13 cellular contexts compared by ENCODE assay signal in genomic region chr14:32662234-32662633, GRCh38.
A peak's percentile ranks its signal among the peaks of the same experiment; 100 is the strongest.
DNase-seq lines count a peak whose midpoint lies in the region; ATAC-seq and TF ChIP-seq lines count a peak whose summit lies in the region.
"Had no signal": no experiment of that assay in that cellular context is flagged by ENCODE, and none has a peak within 500 bp of the region (broad histone marks: within the 10 kb centered on the region; RNA-seq: fewer than 3 reads in every experiment).

No MANE protein-coding gene starts in this region.

- H3K4me1 ChIP-seq in psoas muscle: peaks cover 12% of the 10 kb centered on the region

- DNase-seq in ELR (ENCODE audit: low read depth): peak; percentile 18
- peak; percentile 5 for DNase-seq in NCI-H226
- peak; percentile 32 for DNase-seq in epithelial cell of esophagus (ENCODE audit: low read depth)
- DNase-seq in psoas muscle: no peak
- DNase-seq in H4 (ENCODE audit: low spot score): no peak
- DNase-seq in Right ventricle myocardium superior: no peak
- no peak for DNase-seq in NCI-H2081 treated with DMSO at 0.1 percent for 48 hours (lab: John Stamatoyannopoulos, UW)
- DNase-seq: activated naive CD8-positive, alpha-beta T cell treated with anti-CD3 and anti-CD28 coated beads, Interleukin-2, amount 10 ng/mL, durations not matched to agents 7 days and 5 days; glutamatergic neuron; left ventricle myocardium superior; NCI-H187 had no signal

- peak; percentile 33 to 63 (median 40) for ATAC-seq in psoas muscle
- no peak for ATAC-seq in Right ventricle myocardium superior (ENCODE audit: poor library complexity)
- ATAC-seq: left ventricle myocardium superior had no signal

- H3K27ac ChIP-seq in psoas muscle: no peak overlapping the region
- H3K27ac ChIP-seq: esophagus muscularis mucosa, neutrophil had no signal

- H3K36me3 ChIP-seq in psoas muscle (ENCODE audit: insufficient read depth in 1 of 2, low read depth in 1 of 2): no peaks in the 10 kb centered on the region
- H3K36me3 ChIP-seq: esophagus muscularis mucosa, neutrophil had no signal

- intact Hi-C loops in psoas muscle (cut with DNase I): no loop called here
- intact Hi-C loops in Right ventricle myocardium superior (cut with DNase I): no loop called here

- WGBS in psoas muscle, 3 donors: 31 to 46% (median 41%) methylated on average over 1 of the region's 1 CpG

- TF ChIP-seq CTCF in epithelial cell of esophagus (IDR thresholded peaks at IDR 0.05; ENCODE audit: insufficient read depth, low read depth, low read length, missing control alignments): no peak
- no peak for TF ChIP-seq CTCF in psoas muscle (IDR thresholded peaks at IDR 0.05)

- no peak overlapping the region for H3K4me3 ChIP-seq in epithelial cell of esophagus (ENCODE audit: low read length)
- no peak overlapping the region for H3K4me3 ChIP-seq in psoas muscle
- H3K4me3 ChIP-seq: esophagus muscularis mucosa had no signal

- H3K27me3 ChIP-seq in psoas muscle (ENCODE audit: insufficient read depth in 3 of 3, low read length in 2 of 3): no peaks in the 10 kb centered on the region
- H3K27me3 ChIP-seq: esophagus muscularis mucosa, neutrophil had no signal

- H3K9me3 ChIP-seq in psoas muscle: no peaks in the 10 kb centered on the region
- H3K9me3 ChIP-seq: esophagus muscularis mucosa, neutrophil had no signal

Comparison
In these comparisons a context has a peak if more than half of its experiments do, and no peak if none do; other contexts are left out.
1. DNase-seq: peak in ELR (single experiment), NCI-H226 (single experiment) and epithelial cell of esophagus (single experiment); none in psoas muscle (0 of 2), H4 (single experiment), Right ventricle myocardium superior (single experiment) and NCI-H2081 treated with DMSO at 0.1 percent for 48 hours (single experiment).